In genomic region chr4:99028187-99028586, GRCh38 we compare ENCODE assay signal across 13 cellular contexts. TPM values are rescaled to one million over a fixed set of nuclear protein-coding genes. Genes with fewer than 3 reads are reported as not detected.
A peak's percentile ranks its signal among the peaks of the same experiment; 100 is the strongest.
DNase-seq lines count a peak whose midpoint lies in the region; ATAC-seq, FAIRE-seq and TF ChIP-seq lines count a peak whose summit lies in the region.
"Had no signal": no experiment of that assay in that cellular context is flagged by ENCODE, and none has a peak within 500 bp of the region (broad histone marks: within the 10 kb centered on the region; RNA-seq: fewer than 3 reads in every experiment).

No MANE protein-coding gene starts in this region.

- H3K9me3 ChIP-seq in astrocyte (ENCODE audit: insufficient read depth, low read depth, low read length) = no peaks in the 10 kb centered on the region

- CTCF ChIA-PET in activated CD8-positive, alpha-beta memory T cell treated with anti-CD3 and anti-CD28 coated beads, Interleukin-2, amount 10 ng/mL, durations not matched to agents 7 days and 5 days (lab: Charles Lee) = no interaction called here

- H3K4me3 ChIP-seq in astrocyte (ENCODE audit: insufficient read depth, low read depth, low read length) = no peak overlapping the region

- no peak for TF ChIP-seq CTCF in astrocyte (IDR thresholded peaks at IDR 0.05; ENCODE audit: insufficient read depth, low read depth, low read length)

- H3K4me1 Mint-ChIP-seq in astrocyte (ENCODE audit: low read depth, unreplicated experiment) = peaks cover 47% of the 10 kb centered on the region
- peaks cover 20% of the 10 kb centered on the region for H3K4me1 Mint-ChIP-seq in activated CD8-positive, alpha-beta memory T cell treated with anti-CD3 and anti-CD28 coated beads, Interleukin-2, amount 10 ng/mL, durations not matched to agents 7 days and 5 days

- peaks cover 35% of the 10 kb centered on the region for H4K20me1 ChIP-seq in astrocyte (ENCODE audit: insufficient read depth, low read length)

- H3K36me3 ChIP-seq in astrocyte (ENCODE audit: insufficient read depth, low read length) = no peaks in the 10 kb centered on the region

- no peaks in the 10 kb centered on the region for H3K27me3 ChIP-seq in astrocyte (ENCODE audit: insufficient read depth, low read length)

- H3K27me3 Mint-ChIP-seq in astrocyte (ENCODE audit: low read depth, unreplicated experiment) = no peaks in the 10 kb centered on the region
- no peaks in the 10 kb centered on the region for H3K27me3 Mint-ChIP-seq in activated CD8-positive, alpha-beta memory T cell treated with anti-CD3 and anti-CD28 coated beads, Interleukin-2, amount 10 ng/mL, durations not matched to agents 7 days and 5 days
- H3K27me3 Mint-ChIP-seq: activated naive CD4-positive, alpha-beta T cell treated with anti-CD3 and anti-CD28 coated beads, Interleukin-2, amount 50 U/mL, for 24 hours had no signal

- H3K9me3 Mint-ChIP-seq in astrocyte (ENCODE audit: unreplicated experiment) = peaks cover 5% of the 10 kb centered on the region
- no peaks in the 10 kb centered on the region for H3K9me3 Mint-ChIP-seq in activated CD8-positive, alpha-beta memory T cell treated with anti-CD3 and anti-CD28 coated beads, Interleukin-2, amount 10 ng/mL, durations not matched to agents 7 days and 5 days (ENCODE audit: low read depth)
- H3K9me3 Mint-ChIP-seq: activated naive CD4-positive, alpha-beta T cell treated with anti-CD3 and anti-CD28 coated beads, Interleukin-2, amount 50 U/mL, for 24 hours had no signal

- H3K9ac ChIP-seq in astrocyte (ENCODE audit: low read length) = no peak overlapping the region

- peak; percentile 44 to 62 for ATAC-seq in activated CD4-positive, CD25-positive, alpha-beta regulatory T cell treated with anti-CD3 and anti-CD28 coated beads, Interleukin-2, amount 50 U/mL, for 24 hours
- peak; percentile 39 for ATAC-seq in HG02623 (IDR thresholded peaks at IDR 0.05; ENCODE audit: unreplicated experiment)
- no peak for ATAC-seq in activated CD8-positive, alpha-beta memory T cell treated with anti-CD3 and anti-CD28 coated beads, Interleukin-2, amount 10 ng/mL, durations not matched to agents 7 days and 5 days
- ATAC-seq: Right ventricle myocardium inferior had no signal

- H3K27ac Mint-ChIP-seq in astrocyte (ENCODE audit: unreplicated experiment) = no peak overlapping the region
- no peak overlapping the region for H3K27ac Mint-ChIP-seq in activated CD8-positive, alpha-beta memory T cell treated with anti-CD3 and anti-CD28 coated beads, Interleukin-2, amount 10 ng/mL, durations not matched to agents 7 days and 5 days
- H3K27ac Mint-ChIP-seq: activated naive CD4-positive, alpha-beta T cell treated with anti-CD3 and anti-CD28 coated beads, Interleukin-2, amount 50 U/mL, for 24 hours had no signal

- no peak for FAIRE-seq in astrocyte (lab: Jason Lieb, UNC)

- H3K79me2 ChIP-seq in astrocyte (ENCODE audit: insufficient read depth, low read length) = peaks cover 83% of the 10 kb centered on the region

- no peak overlapping the region for H3K27ac ChIP-seq in astrocyte (ENCODE audit: low read depth, low read length)
- H3K27ac ChIP-seq: 22Rv1 had no signal

- no peak for DNase-seq in activated CD4-positive, CD25-positive, alpha-beta regulatory T cell (lab: John Stamatoyannopoulos, UW)
- DNase-seq in astrocyte (ENCODE audit: low read depth) (peak; percentile 41), renal cortical epithelial cell (ENCODE audit: low read depth) (peak; percentile 83), NK-92 (lab: John Stamatoyannopoulos, UW; ENCODE audit: unreplicated experiment) (no peak), NCI-H524 (lab: John Stamatoyannopoulos, UW) (no peak)
- DNase-seq in activated CD8-positive, alpha-beta memory T cell treated with anti-CD3 and anti-CD28 coated beads, Interleukin-2, amount 10 ng/mL, durations not matched to agents 7 days and 5 days = no peak
- DNase-seq: effector CD4-positive, alpha-beta T cell; KG1 had no signal

- H2AFZ ChIP-seq in astrocyte (ENCODE audit: low read depth, low read length) = no peak overlapping the region

- H3K4me3 Mint-ChIP-seq in astrocyte (ENCODE audit: unreplicated experiment) = no peak overlapping the region
- H3K4me3 Mint-ChIP-seq in activated CD8-positive, alpha-beta memory T cell treated with anti-CD3 and anti-CD28 coated beads, Interleukin-2, amount 10 ng/mL, durations not matched to agents 7 days and 5 days = no peak overlapping the region
- H3K4me3 Mint-ChIP-seq: activated naive CD4-positive, alpha-beta T cell treated with anti-CD3 and anti-CD28 coated beads, Interleukin-2, amount 50 U/mL, for 24 hours had no signal

- H3K36me3 Mint-ChIP-seq in astrocyte (ENCODE audit: low read depth, unreplicated experiment) = peaks cover 4% of the 10 kb centered on the region
- peaks cover 28% of the 10 kb centered on the region for H3K36me3 Mint-ChIP-seq in activated CD8-positive, alpha-beta memory T cell treated with anti-CD3 and anti-CD28 coated beads, Interleukin-2, amount 10 ng/mL, durations not matched to agents 7 days and 5 days

- H3K4me1 ChIP-seq in astrocyte (ENCODE audit: insufficient read depth, low read length) = no peaks in the 10 kb centered on the region

- H3K4me2 ChIP-seq in astrocyte (ENCODE audit: low read length) = no peak overlapping the region

RNA-seq across cellular contexts. Expression of gene METAP1, which starts 32.7 kb away (rescaled TPM):
- total RNA-seq in astrocyte = 54.2 and 60.9 TPM in 2 replicates
- total RNA-seq in renal cortical epithelial cell = 43.4 and 56.7 TPM in 2 replicates
- 10 to 100 TPM; 43.7 to 48.4 TPM for total RNA-seq in activated CD8-positive, alpha-beta memory T cell treated with anti-CD3 and anti-CD28 coated beads, Interleukin-2, amount 10 ng/mL, durations not matched to agents 7 days and 5 days

Comparison
In these comparisons a context has a peak if more than half of its experiments do, and no peak if none do; other contexts are left out.
1. DNase-seq: peak in astrocyte (single experiment) and renal cortical epithelial cell (single experiment); none in activated CD4-positive, CD25-positive, alpha-beta regulatory T cell (0 of 4), activated CD8-positive, alpha-beta memory T cell treated with anti-CD3 and anti-CD28 coated beads, Interleukin-2, amount 10 ng/mL, durations not matched to agents 7 days and 5 days (single experiment), NK-92 (single experiment) and NCI-H524 (0 of 2).